ENCODE assay signal across 8 cellular contexts in genomic region chr7:157690833-157691382, GRCh38.
DNase-seq lines count a peak whose midpoint lies in the region; ATAC-seq and TF ChIP-seq lines count a peak whose summit lies in the region.

No MANE protein-coding gene starts in this region.

- H2AFZ ChIP-seq in osteoblast (ENCODE audit: low read length): no peak overlapping the region

- H3K4me2 ChIP-seq in osteoblast (ENCODE audit: insufficient read depth, low read length): no peak overlapping the region

- no peaks in the 10 kb centered on the region for H3K9me3 ChIP-seq in osteoblast (ENCODE audit: low read depth, low read length)

- peaks cover 32% of the 10 kb centered on the region for H3K27me3 ChIP-seq in osteoblast (ENCODE audit: insufficient read depth, low read length)

- H3K4me3 ChIP-seq in foreskin fibroblast (ENCODE audit: low read depth in 1 of 2, low read length in 2 of 2) (peak overlapping the region in 1 of 2 donors; percentile 45), osteoblast (ENCODE audit: insufficient read depth, low read length) (no peak overlapping the region)

- no peak overlapping the region for H3K27ac ChIP-seq in osteoblast (ENCODE audit: low read depth, low read length)

- in situ Hi-C loops in SK-MEL-5 (cut with HindIII; ENCODE audit: low pct_unique_long_range_greater_than_20kb, low sequenced_read_pairs): no loop called here

- H3K79me2 ChIP-seq in osteoblast (ENCODE audit: insufficient read depth, low read length): no peaks in the 10 kb centered on the region

- TF ChIP-seq CTCF in foreskin fibroblast (IDR thresholded peaks at IDR 0.05; ENCODE audit: low read depth, low read length) (no peak), osteoblast (IDR thresholded peaks at IDR 0.05; ENCODE audit: extremely low read depth, low read depth, low read length) (no peak)

- no peaks in the 10 kb centered on the region for H4K20me1 ChIP-seq in osteoblast (ENCODE audit: insufficient read depth, low read length)

- peak; percentile 59 for DNase-seq in activated effector memory CD4-positive, alpha-beta T cell treated with anti-CD3 and anti-CD28 coated beads, Interleukin-2, amount 50 U/mL, for 16 hours
- DNase-seq in activated effector memory CD4-positive, alpha-beta T cell treated with Interleukin-2 at 50 U/mL for 16 hours: no peak
- DNase-seq in SK-MEL-5 (ENCODE audit: low read depth, low spot score): peak; percentile 17
- DNase-seq in foreskin fibroblast: peak; percentile 64 to 67
- peak; percentile 97 for DNase-seq in osteoblast (ENCODE audit: insufficient read length, low spot score, missing footprints)
- DNase-seq in LoVo (ENCODE audit: low spot score): no peak

- ATAC-seq in GM21717 (IDR thresholded peaks at IDR 0.05; ENCODE audit: unreplicated experiment) (no peak), HG03095 (IDR thresholded peaks at IDR 0.05; ENCODE audit: unreplicated experiment) (no peak)

- no peaks in the 10 kb centered on the region for H3K36me3 ChIP-seq in osteoblast (ENCODE audit: insufficient read depth, low read length)

- no peaks in the 10 kb centered on the region for H3K4me1 ChIP-seq in osteoblast (ENCODE audit: insufficient read depth, low read length)

Comparison
In these comparisons a context has a peak if more than half of its experiments do, and no peak if none do; other contexts are left out.
1. DNase-seq: peak in activated effector memory CD4-positive, alpha-beta T cell treated with anti-CD3 and anti-CD28 coated beads, Interleukin-2, amount 50 U/mL, for 16 hours (single experiment), SK-MEL-5 (single experiment), foreskin fibroblast (2 of 2) and osteoblast (single experiment); none in activated effector memory CD4-positive, alpha-beta T cell treated with Interleukin-2 at 50 U/mL for 16 hours (single experiment) and LoVo (single experiment).